ENCODE assay signal across 17 cellular contexts in genomic region chr16:19540241-19540970, GRCh38. TPM values are rescaled to one million over a fixed set of nuclear protein-coding genes. Genes with fewer than 3 reads are reported as not detected.
A peak's percentile ranks its signal among the peaks of the same experiment; 100 is the strongest.
DNase-seq lines count a peak whose midpoint lies in the region; ATAC-seq, FAIRE-seq and TF ChIP-seq lines count a peak whose summit lies in the region.
"Had no signal": no experiment of that assay in that cellular context is flagged by ENCODE, and none has a peak within 500 bp of the region (broad histone marks: within the 10 kb centered on the region; RNA-seq: fewer than 3 reads in every experiment).

No MANE protein-coding gene starts in this region.

- no peak overlapping the region for H3K18ac ChIP-seq in mesenchymal stem cell (ENCODE audit: low read depth in 1 of 2, low read length in 2 of 2)

- H2AFZ ChIP-seq in mesenchymal stem cell (ENCODE audit: low read depth, low read length): no peak overlapping the region
- H2AFZ ChIP-seq: GM23338 had no signal

- H3K23ac ChIP-seq in mesenchymal stem cell (ENCODE audit: low read length in 2 of 2): no peak overlapping the region

- no peak overlapping the region for H2BK12ac ChIP-seq in mesenchymal stem cell (ENCODE audit: low read length in 2 of 2)

- no peak overlapping the region for H4K91ac ChIP-seq in mesenchymal stem cell (ENCODE audit: low read length)

- H3K27me3 ChIP-seq in dorsolateral prefrontal cortex (no peaks in the 10 kb centered on the region), mesenchymal stem cell (ENCODE audit: control insufficient read depth in 1 of 2, insufficient read depth in 1 of 2, low read length in 2 of 2) (no peaks in the 10 kb centered on the region)

- intact Hi-C loops in dorsolateral prefrontal cortex (cut with DNase I): no loop called here

- no peak overlapping the region for H2BK5ac ChIP-seq in mesenchymal stem cell (ENCODE audit: low read depth, low read length, poor library complexity, severe bottlenecking)

- no peak for TF ChIP-seq RAD21 in A549 (conservative IDR thresholded peaks at IDR 0.05 in 1 of 2, IDR thresholded peaks at IDR 0.05 in 1 of 2)

- no peak for TF ChIP-seq POLR2A in A549 (IDR thresholded peaks at IDR 0.05; ENCODE audit: low read length)

- H3K79me1 ChIP-seq in mesenchymal stem cell (replicated peaks; ENCODE audit: low read length, poor library complexity, severe bottlenecking): no peaks in the 10 kb centered on the region

- H3K9ac ChIP-seq in mesenchymal stem cell (ENCODE audit: low read length): no peak overlapping the region

- no peak overlapping the region for H3K4me3 ChIP-seq in A549
- H3K4me3 ChIP-seq in dorsolateral prefrontal cortex: no peak overlapping the region
- no peak overlapping the region for H3K4me3 ChIP-seq in mesenchymal stem cell (ENCODE audit: insufficient read depth in 1 of 2, low read depth in 1 of 2, low read length in 2 of 2)
- H3K4me3 ChIP-seq: GM23338 had no signal

- H3K14ac ChIP-seq in mesenchymal stem cell (ENCODE audit: low read length in 2 of 2): no peak overlapping the region

- H3K4me1 ChIP-seq in A549 (no peaks in the 10 kb centered on the region), mesenchymal stem cell (ENCODE audit: control insufficient read depth, insufficient read depth, low read depth, low read length) (no peaks in the 10 kb centered on the region)

- H3K4me2 ChIP-seq in A549: no peak overlapping the region
- H3K4me2 ChIP-seq in mesenchymal stem cell (ENCODE audit: low read length, poor library complexity, severe bottlenecking): no peak overlapping the region
- H3K4me2 ChIP-seq: GM23338 had no signal

- no peak overlapping the region for H2BK120ac ChIP-seq in mesenchymal stem cell (ENCODE audit: low read depth, low read length)

- POLR2A ChIA-PET in A549 (lab: Yijun Ruan, JAX): interaction anchor here (1.1 kb wide), 1 partner anchor 16 kb away, joined by 3 read pairs; the partner anchor contains the start of gene CCP110

- no peak overlapping the region for H2BK15ac ChIP-seq in mesenchymal stem cell (ENCODE audit: low read depth, poor library complexity, severe bottlenecking)

- DNase-seq in A549 (ENCODE audit: low read depth in 1 of 2, low spot score in 1 of 2) (no peak), D721Med (ENCODE audit: insufficient read length, low spot score) (no peak), dorsolateral prefrontal cortex (no peak), mesenchymal stem cell (no peak), COR-L47 (lab: John Stamatoyannopoulos, UW) (no peak)
- DNase-seq: 8988T; C1 segment of cervical spinal cord; CD4-positive, alpha-beta memory T cell; DMS53; DMS79 treated with DMSO at 0.1 percent for 48 hours; H9 had no signal

- no peak for TF ChIP-seq EP300 in A549 (IDR thresholded peaks at IDR 0.05)

- no peak overlapping the region for H3K4ac ChIP-seq in mesenchymal stem cell (ENCODE audit: low read depth in 1 of 2, low read length in 2 of 2)

- peaks cover 9 to 66% of the 10 kb centered on the region in 2 experiments for H3K36me3 ChIP-seq in mesenchymal stem cell (ENCODE audit: control insufficient read depth in 1 of 2, insufficient read depth in 2 of 2, low read depth in 1 of 2, low read length in 2 of 2)

- no peak overlapping the region for H2AK5ac ChIP-seq in mesenchymal stem cell (ENCODE audit: low read length, severe bottlenecking)

- CTCF ChIA-PET in A549 (lab: Yijun Ruan, JAX): interaction anchor here (0.7 to 2.8 kb wide), 6 partner anchors 14 to 455 kb away, joined by 3 to 15 read pairs (median 4); partner anchors contain the start of gene VPS35L

- H3K9me3 ChIP-seq in A549 (no peaks in the 10 kb centered on the region), mesenchymal stem cell (ENCODE audit: control insufficient read depth, low read length) (no peaks in the 10 kb centered on the region)

- H4K8ac ChIP-seq in mesenchymal stem cell (ENCODE audit: low read length): no peak overlapping the region

- WGBS in A549 (ENCODE audit: missing lambda C conversion rate): 91% methylated on average over 6 of the region's 6 CpGs
- WGBS in mesenchymal stem cell: 100% methylated on average over 6 of the region's 6 CpGs

- H3K27ac ChIP-seq in A549 (no peak overlapping the region), VCaP (peak overlapping the region; percentile 62), dorsolateral prefrontal cortex (peak overlapping the region in 30 of 59 donors; percentile 0 to 99 (median 33)), mesenchymal stem cell (ENCODE audit: low read length, poor library complexity, severe bottlenecking) (no peak overlapping the region)

- FAIRE-seq in A549 (lab: Jason Lieb, UNC) (peak; percentile 23), D721Med (lab: Jason Lieb, UNC) (peak; percentile 63)
- FAIRE-seq: GM12892, GM19239 had no signal

- TF ChIP-seq CTCF in A549 (IDR thresholded peaks at IDR 0.05): no peak
- no peak for TF ChIP-seq CTCF in D721Med (IDR thresholded peaks at IDR 0.05; ENCODE audit: insufficient read depth, missing control alignments)
- TF ChIP-seq CTCF in VCaP (conservative IDR thresholded peaks at IDR 0.05): no peak
- TF ChIP-seq CTCF in dorsolateral prefrontal cortex (IDR thresholded peaks at IDR 0.05 in 54 of 56, conservative IDR thresholded peaks at IDR 0.05 in 2 of 56; ENCODE audit: low read depth in 1 of 56, partially characterized antibody in 56 of 56): no peak

- ATAC-seq in A549 (no peak), GM19467 (IDR thresholded peaks at IDR 0.05; ENCODE audit: unreplicated experiment) (no peak)
- ATAC-seq: GM23338, HCT116 had no signal

TF ChIP-seq in A549, 52 proteins besides CTCF, POLR2A, EP300 and RAD21:
- TF ChIP-seq MAFK (IDR thresholded peaks at IDR 0.05; ENCODE audit: partially characterized antibody) (no peak), MAZ (IDR thresholded peaks at IDR 0.05; ENCODE audit: borderline replicate concordance, low read depth, low read length) (no peak), NR3C1 (IDR thresholded peaks at IDR 0.05) (no peak), ESRRA (IDR thresholded peaks at IDR 0.05; ENCODE audit: borderline replicate concordance, low read length) (no peak), KDM5A (IDR thresholded peaks at IDR 0.05) (no peak), HEYL (CRISPR knock-in tag; IDR thresholded peaks at IDR 0.05) (no peak), RCOR1 (IDR thresholded peaks at IDR 0.05; ENCODE audit: low read depth, low read length) (no peak), HOXB13 (CRISPR knock-in tag; IDR thresholded peaks at IDR 0.05; ENCODE audit: low read depth) (no peak), FOXS1 (CRISPR knock-in tag; IDR thresholded peaks at IDR 0.05) (no peak), MYC (IDR thresholded peaks at IDR 0.05; ENCODE audit: borderline replicate concordance, low read length) (no peak), CBX8 (IDR thresholded peaks at IDR 0.05) (no peak), KDM1A (IDR thresholded peaks at IDR 0.05; ENCODE audit: low read depth) (no peak), FOSB (CRISPR knock-in tag; IDR thresholded peaks at IDR 0.05) (no peak), RARB (CRISPR knock-in tag; IDR thresholded peaks at IDR 0.05) (no peak), CBX2 (IDR thresholded peaks at IDR 0.05; ENCODE audit: borderline replicate concordance, low read depth) (no peak), CHD4 (IDR thresholded peaks at IDR 0.05; ENCODE audit: borderline replicate concordance) (no peak)

RNA-seq across cellular contexts. Expression of gene VPS35L, which starts 15.1 kb away (rescaled TPM):
- polyA plus RNA-seq in A549 (2011; rRNA removed) (47.7 and 59.0 TPM in 2 replicates), A549 (2017; fragmentation: RNase III; extraction: RNeasy Plus Mini Kit Qiagen cat#74134 plus additional on column Dnase treatment) (35.0 to 38.4 TPM (median 37.6 TPM) in 3 replicates)
- 23.0 and 25.6 TPM in 2 replicates for polyA plus RNA-seq in A549 (2012; cell fraction: cytosol; rRNA removed)
- 27.7 and 28.6 TPM in 2 replicates for polyA plus RNA-seq in A549 (2012; cell fraction: nucleus; rRNA removed)
- 76.2 and 88.5 TPM in 2 replicates for polyA minus RNA-seq in A549 (2011; rRNA and poly(A)+ RNA removed)
- 100 to 1,000 TPM in 51 of 120 experiments, 10 to 100 TPM in 69; 61.8 to 152 (median 97.7) TPM for total RNA-seq in dorsolateral prefrontal cortex
- 60.5 TPM for polyA plus RNA-seq in mesenchymal stem cell (2013, experiment 1 of 2)
- 56.6 TPM for polyA plus RNA-seq in mesenchymal stem cell (2013, experiment 2 of 2)

RNA-seq across cellular contexts. Expression of gene CCP110, which starts 16.7 kb away (rescaled TPM):
- polyA plus RNA-seq in A549 (2011; rRNA removed): 14.0 and 15.3 TPM in 2 replicates
- 4.0 and 4.4 TPM in 2 replicates for polyA plus RNA-seq in A549 (2012; cell fraction: cytosol; rRNA removed)
- polyA plus RNA-seq in A549 (2012; cell fraction: nucleus; rRNA removed): 2.4 and 3.0 TPM in 2 replicates
- 11.3 to 12.1 TPM (median 11.6 TPM) in 3 replicates for polyA plus RNA-seq in A549 (2017; fragmentation: RNase III; extraction: RNeasy Plus Mini Kit Qiagen cat#74134 plus additional on column Dnase treatment)
- polyA minus RNA-seq in A549 (2011; rRNA and poly(A)+ RNA removed): 4.6 and 6.5 TPM in 2 replicates
- 100 to 1,000 TPM in 50 of 120 experiments, 10 to 100 TPM in 70; 47.2 to 216 (median 93.1) TPM for total RNA-seq in dorsolateral prefrontal cortex
- 8.4 TPM for polyA plus RNA-seq in mesenchymal stem cell (2013, experiment 1 of 2)
- 8.1 TPM for polyA plus RNA-seq in mesenchymal stem cell (2013, experiment 2 of 2)

RNA-seq across cellular contexts. Expression of gene GDE1, which starts 18.5 kb away (rescaled TPM):
- 81.6 and 85.2 TPM in 2 replicates for polyA plus RNA-seq in A549 (2011; rRNA removed)
- 31.0 and 36.8 TPM in 2 replicates for polyA plus RNA-seq in A549 (2012; cell fraction: cytosol; rRNA removed)
- polyA plus RNA-seq in A549 (2012; cell fraction: nucleus; rRNA removed): 14.0 and 16.2 TPM in 2 replicates
- 54.9 to 59.7 TPM (median 55.6 TPM) in 3 replicates for polyA plus RNA-seq in A549 (2017; fragmentation: RNase III; extraction: RNeasy Plus Mini Kit Qiagen cat#74134 plus additional on column Dnase treatment)
- 28.2 and 28.3 TPM in 2 replicates for polyA minus RNA-seq in A549 (2011; rRNA and poly(A)+ RNA removed)
- 100 to 1,000 TPM in 1 of 120 experiments, 10 to 100 TPM in 119; 35.8 to 104 (median 76.3) TPM for total RNA-seq in dorsolateral prefrontal cortex
- polyA plus RNA-seq in mesenchymal stem cell (2013, experiment 1 of 2): 166 TPM
- polyA plus RNA-seq in mesenchymal stem cell (2013, experiment 2 of 2): 169 TPM

Comparison
In these comparisons a context has a peak if more than half of its experiments do, and no peak if none do; other contexts are left out.
1. H3K27ac ChIP-seq: peak in VCaP (single experiment) and dorsolateral prefrontal cortex (30 of 59); none in A549 (0 of 2) and mesenchymal stem cell (single experiment).